8 cellular contexts compared by ENCODE assay signal in genomic region chr12:85057370-85057963, GRCh38. TPM values are rescaled to one million over a fixed set of nuclear protein-coding genes. Genes with fewer than 3 reads are reported as not detected.
DNase-seq lines count a peak whose midpoint lies in the region; ATAC-seq and TF ChIP-seq lines count a peak whose summit lies in the region.

No MANE protein-coding gene starts in this region.

- DNase-seq in activated T-cell treated with anti-CD3 and anti-CD28 coated beads, Interleukin-2, amount 50 U/mL, for 72 hours, result peak; percentile 18 to 35
- no peak for DNase-seq in activated T-cell treated with anti-CD3 and anti-CD28 coated beads, Interleukin-2, amount 50 U/mL, for 24 hours
- DNase-seq in HT1080 (ENCODE audit: low read depth) (peak; percentile 21), RPMI8226 (peak; percentile 62), esophagus muscularis mucosa (ENCODE audit: extremely low spot score) (no peak), trophoblast cell (peak; percentile 16 to 76), retina (no peak)

- H3K9me3 ChIP-seq in esophagus muscularis mucosa (no peaks in the 10 kb centered on the region), trophoblast cell (ENCODE audit: insufficient read depth, low read depth, low read length) (no peaks in the 10 kb centered on the region)

- H4K91ac ChIP-seq in trophoblast cell (ENCODE audit: low read depth, low read length), result no peak overlapping the region

- H3K27ac ChIP-seq in esophagus muscularis mucosa (replicated peaks in 1 of 4) (no peak overlapping the region), trophoblast cell (ENCODE audit: low read depth, low read length) (no peak overlapping the region)

- H3K9me3 Mint-ChIP-seq in activated T-cell treated with anti-CD3 and anti-CD28 coated beads, Interleukin-2, amount 50 U/mL, for 72 hours, result no peaks in the 10 kb centered on the region
- no peaks in the 10 kb centered on the region for H3K9me3 Mint-ChIP-seq in activated T-cell treated with anti-CD3 and anti-CD28 coated beads, Interleukin-2, amount 50 U/mL, for 24 hours

- H2BK12ac ChIP-seq in trophoblast cell (ENCODE audit: low read length), result no peak overlapping the region

- no peak overlapping the region for H2AFZ ChIP-seq in trophoblast cell (ENCODE audit: insufficient read depth, low read length, poor library complexity)

- no peak overlapping the region for H3K9ac ChIP-seq in trophoblast cell (ENCODE audit: low read length)

- H3K36me3 ChIP-seq in esophagus muscularis mucosa (no peaks in the 10 kb centered on the region), trophoblast cell (ENCODE audit: control insufficient read depth in 1 of 2, insufficient read depth in 2 of 2, low read length in 2 of 2) (no peaks in the 10 kb centered on the region)

- no peaks in the 10 kb centered on the region for H3K27me3 ChIP-seq in esophagus muscularis mucosa
- no peaks in the 10 kb centered on the region for H3K27me3 ChIP-seq in trophoblast cell (ENCODE audit: insufficient read depth, low read length)

- H3K36me3 Mint-ChIP-seq in activated T-cell treated with anti-CD3 and anti-CD28 coated beads, Interleukin-2, amount 50 U/mL, for 72 hours (ENCODE audit: insufficient read depth in 2 of 2), result no peaks in the 10 kb centered on the region
- H3K36me3 Mint-ChIP-seq in activated T-cell treated with anti-CD3 and anti-CD28 coated beads, Interleukin-2, amount 50 U/mL, for 24 hours (ENCODE audit: low read depth), result no peaks in the 10 kb centered on the region

- TF ChIP-seq POLR2A in esophagus muscularis mucosa (IDR thresholded peaks at IDR 0.05; ENCODE audit: low read depth), result no peak

- H2AK5ac ChIP-seq in trophoblast cell (ENCODE audit: low read length), result no peak overlapping the region

- H3K4me3 ChIP-seq in esophagus muscularis mucosa, result no peak overlapping the region
- H3K4me3 ChIP-seq in trophoblast cell (ENCODE audit: low read depth, low read length), result no peak overlapping the region

- no peak overlapping the region for H2BK120ac ChIP-seq in trophoblast cell (ENCODE audit: insufficient read depth, low read length, poor library complexity)

- no peak overlapping the region for H3K4me3 Mint-ChIP-seq in activated T-cell treated with anti-CD3 and anti-CD28 coated beads, Interleukin-2, amount 50 U/mL, for 72 hours
- no peak overlapping the region for H3K4me3 Mint-ChIP-seq in activated T-cell treated with anti-CD3 and anti-CD28 coated beads, Interleukin-2, amount 50 U/mL, for 24 hours

- H3K79me1 ChIP-seq in trophoblast cell (ENCODE audit: low read length), result no peaks in the 10 kb centered on the region

- intact Hi-C loops in esophagus muscularis mucosa (cut with DNase I), result no loop called here

- no peak for TF ChIP-seq EP300 in esophagus muscularis mucosa (IDR thresholded peaks at IDR 0.05)

- WGBS in esophagus muscularis mucosa, result 50% methylated on average over 2 of the region's 2 CpGs
- no CpG with 5 or more reads among the region's 2 CpGs for WGBS in trophoblast cell (ENCODE audit: extremely low coverage, insufficient coverage, insufficient read length)

- H3K79me2 ChIP-seq in trophoblast cell (ENCODE audit: control insufficient read depth, insufficient read depth, low read length, poor library complexity), result no peaks in the 10 kb centered on the region

- H3K4me1 Mint-ChIP-seq in activated T-cell treated with anti-CD3 and anti-CD28 coated beads, Interleukin-2, amount 50 U/mL, for 72 hours (ENCODE audit: low read depth), result no peaks in the 10 kb centered on the region
- H3K4me1 Mint-ChIP-seq in activated T-cell treated with anti-CD3 and anti-CD28 coated beads, Interleukin-2, amount 50 U/mL, for 24 hours (ENCODE audit: low read depth), result no peaks in the 10 kb centered on the region

- peak; percentile 46 to 72 (median 60) for TF ChIP-seq CTCF in esophagus muscularis mucosa (IDR thresholded peaks at IDR 0.05)

- H3K27me3 Mint-ChIP-seq in activated T-cell treated with anti-CD3 and anti-CD28 coated beads, Interleukin-2, amount 50 U/mL, for 72 hours (ENCODE audit: low read depth), result peaks cover 7% of the 10 kb centered on the region
- no peaks in the 10 kb centered on the region for H3K27me3 Mint-ChIP-seq in activated T-cell treated with anti-CD3 and anti-CD28 coated beads, Interleukin-2, amount 50 U/mL, for 24 hours

- no peak for ATAC-seq in activated T-cell treated with anti-CD3 and anti-CD28 coated beads, Interleukin-2, amount 50 U/mL, for 72 hours (replicated peaks in 1 of 2)
- ATAC-seq in GM21447 (IDR thresholded peaks at IDR 0.05; ENCODE audit: unreplicated experiment), result peak; percentile 94

- H4K8ac ChIP-seq in trophoblast cell (ENCODE audit: low read depth, low read length), result no peak overlapping the region

- H3K18ac ChIP-seq in trophoblast cell (ENCODE audit: low read length), result no peak overlapping the region

- no peak overlapping the region for H3K4me2 ChIP-seq in trophoblast cell (ENCODE audit: low read length)

- H3K27ac Mint-ChIP-seq in activated T-cell treated with anti-CD3 and anti-CD28 coated beads, Interleukin-2, amount 50 U/mL, for 72 hours, result no peak overlapping the region
- H3K27ac Mint-ChIP-seq in activated T-cell treated with anti-CD3 and anti-CD28 coated beads, Interleukin-2, amount 50 U/mL, for 24 hours, result no peak overlapping the region

- no peak overlapping the region for H4K12ac ChIP-seq in trophoblast cell (ENCODE audit: low read depth, low read length)

- H3K4me1 ChIP-seq in esophagus muscularis mucosa (no peaks in the 10 kb centered on the region), trophoblast cell (ENCODE audit: control insufficient read depth in 1 of 2, insufficient read depth in 2 of 2, low read length in 2 of 2) (no peaks in the 10 kb centered on the region)

- H3K23ac ChIP-seq in trophoblast cell (ENCODE audit: low read length), result no peak overlapping the region

- no peak overlapping the region for H3K4ac ChIP-seq in trophoblast cell (ENCODE audit: low read depth, low read length)

- H2BK5ac ChIP-seq in trophoblast cell (ENCODE audit: low read depth, low read length, poor library complexity), result no peak overlapping the region

- no peak overlapping the region for H3K14ac ChIP-seq in trophoblast cell (ENCODE audit: low read length)

RNA-seq across cellular contexts. Expression of gene LRRIQ1, which starts 21.3 kb away (rescaled TPM):
- not detected for total RNA-seq in activated T-cell treated with anti-CD3 and anti-CD28 coated beads, Interleukin-2, amount 50 U/mL, for 72 hours
- 0.06 TPM in 1 of 2 replicates, not detected in the other for total RNA-seq in HT1080 (2014; rRNA removed; shearing (Covaris generic))
- 0.43 and 0.77 TPM in 2 replicates for polyA plus RNA-seq in HT1080 (2015; cell fraction: cytosol; rRNA removed)
- 1.6 and 1.9 TPM in 2 replicates for polyA plus RNA-seq in HT1080 (2015; cell fraction: nucleus; rRNA removed)
- total RNA-seq in esophagus muscularis mucosa, result under 1 TPM; 0.13 to 0.42 (median 0.23) TPM
- polyA plus RNA-seq in trophoblast cell (2013), result 0.99 and 1.2 TPM in 2 replicates

RNA-seq across cellular contexts. Expression of gene TSPAN19, which starts 21.4 kb away (rescaled TPM):
- not detected for total RNA-seq in activated T-cell treated with anti-CD3 and anti-CD28 coated beads, Interleukin-2, amount 50 U/mL, for 72 hours
- total RNA-seq in HT1080 (2014; rRNA removed; shearing (Covaris generic)), result 0.10 TPM in 1 of 2 replicates, not detected in the other
- polyA plus RNA-seq in HT1080 (2015; cell fraction: cytosol; rRNA removed), result 0.91 and 0.99 TPM in 2 replicates
- polyA plus RNA-seq in HT1080 (2015; cell fraction: nucleus; rRNA removed), result 4.3 and 4.5 TPM in 2 replicates
- not detected for total RNA-seq in esophagus muscularis mucosa
- 0.01 and 0.04 TPM in 2 replicates for polyA plus RNA-seq in trophoblast cell (2013)

Comparison
In these comparisons a context has a peak if more than half of its experiments do, and no peak if none do; other contexts are left out.
1. DNase-seq: peak in activated T-cell treated with anti-CD3 and anti-CD28 coated beads, Interleukin-2, amount 50 U/mL, for 72 hours (2 of 2), HT1080 (single experiment), RPMI8226 (single experiment) and trophoblast cell (2 of 2); none in activated T-cell treated with anti-CD3 and anti-CD28 coated beads, Interleukin-2, amount 50 U/mL, for 24 hours (single experiment), esophagus muscularis mucosa (single experiment) and retina (single experiment).